1 cellular context compared by ENCODE assay signal in genomic region chr10:104231784-104232612, GRCh38.
TF ChIP-seq lines count a peak whose summit lies in the region.

A gene with protein sequence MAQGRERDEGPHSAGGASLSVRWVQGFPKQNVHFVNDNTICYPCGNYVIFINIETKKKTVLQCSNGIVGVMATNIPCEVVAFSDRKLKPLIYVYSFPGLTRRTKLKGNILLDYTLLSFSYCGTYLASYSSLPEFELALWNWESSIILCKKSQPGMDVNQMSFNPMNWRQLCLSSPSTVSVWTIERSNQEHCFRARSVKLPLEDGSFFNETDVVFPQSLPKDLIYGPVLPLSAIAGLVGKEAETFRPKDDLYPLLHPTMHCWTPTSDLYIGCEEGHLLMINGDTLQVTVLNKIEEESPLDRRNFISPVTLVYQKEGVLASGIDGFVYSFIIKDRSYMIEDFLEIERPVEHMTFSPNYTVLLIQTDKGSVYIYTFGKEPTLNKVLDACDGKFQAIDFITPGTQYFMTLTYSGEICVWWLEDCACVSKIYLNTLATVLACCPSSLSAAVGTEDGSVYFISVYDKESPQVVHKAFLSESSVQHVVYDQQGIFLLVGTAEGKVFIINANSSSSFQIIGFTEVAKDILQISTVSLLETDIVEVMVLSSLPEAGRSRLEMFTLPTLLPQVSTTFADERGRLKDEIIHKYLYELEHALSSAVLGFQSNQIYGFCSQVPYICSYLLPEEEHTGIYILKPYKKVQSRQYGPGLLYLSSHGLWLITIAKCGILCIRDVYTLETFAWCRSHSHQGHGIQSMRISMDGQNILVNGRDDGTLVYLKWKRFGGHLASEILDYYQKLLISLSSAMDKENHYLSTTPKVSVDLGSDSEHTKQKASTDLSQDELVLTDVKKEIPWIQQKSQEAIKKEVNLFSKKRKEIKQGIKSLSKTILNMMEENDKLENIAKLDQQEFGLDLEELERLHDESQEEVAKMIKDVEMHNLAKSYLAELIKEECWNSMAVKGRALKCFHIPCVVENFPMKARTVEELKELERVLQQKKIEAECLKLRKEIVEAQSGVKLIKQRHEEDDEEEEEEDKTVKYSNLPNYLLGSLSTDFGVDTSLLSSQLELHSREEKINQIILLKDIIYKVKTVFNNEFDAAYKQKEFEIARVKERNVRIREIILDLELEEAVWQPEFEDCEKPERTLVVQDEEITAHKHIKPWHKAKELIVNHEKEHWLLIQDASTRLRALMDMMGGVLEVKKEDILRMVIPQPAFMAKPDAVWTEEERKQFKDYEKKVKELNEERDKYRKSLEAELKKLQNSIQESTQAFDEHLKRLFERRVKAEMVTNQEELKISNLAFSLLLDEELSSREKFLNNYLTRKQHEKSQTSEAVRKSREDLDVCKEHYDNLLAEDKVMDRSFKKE (N-terminal part only) (minus strand): TSS chr10:104232364. CDS start chr10:104232246, 118 bp downstream.

TF ChIP-seq in HepG2, 621 proteins besides CTCF, POLR2A, EP300 and RAD21 (continued from another document and continues in another):
- no peak for TF ChIP-seq FIP1L1 (IDR thresholded peaks at IDR 0.05; ENCODE audit: borderline replicate concordance, insufficient read depth, low read depth, low read length)
- no peak for TF ChIP-seq CCAR2 (optimal IDR thresholded peaks at IDR 0.05; ENCODE audit: low read depth, low read length)
- TF ChIP-seq, protein P1, sequence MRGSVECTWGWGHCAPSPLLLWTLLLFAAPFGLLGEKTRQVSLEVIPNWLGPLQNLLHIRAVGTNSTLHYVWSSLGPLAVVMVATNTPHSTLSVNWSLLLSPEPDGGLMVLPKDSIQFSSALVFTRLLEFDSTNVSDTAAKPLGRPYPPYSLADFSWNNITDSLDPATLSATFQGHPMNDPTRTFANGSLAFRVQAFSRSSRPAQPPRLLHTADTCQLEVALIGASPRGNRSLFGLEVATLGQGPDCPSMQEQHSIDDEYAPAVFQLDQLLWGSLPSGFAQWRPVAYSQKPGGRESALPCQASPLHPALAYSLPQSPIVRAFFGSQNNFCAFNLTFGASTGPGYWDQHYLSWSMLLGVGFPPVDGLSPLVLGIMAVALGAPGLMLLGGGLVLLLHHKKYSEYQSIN (CRISPR knock-in tag; IDR thresholded peaks at IDR 0.05; ENCODE audit: borderline replicate concordance): no peak
- TF ChIP-seq KAT8 (CRISPR knock-in tag; IDR thresholded peaks at IDR 0.05): peak; percentile 72
- no peak for TF ChIP-seq SP1 (IDR thresholded peaks at IDR 0.05)
- TF ChIP-seq SP1 (CRISPR knock-in tag; IDR thresholded peaks at IDR 0.05): peak; percentile 28; the same call in 1 of the 2 replicates
- 0 out of 2 replicates have a peak, but pooled peaks have one; percentile 47 for TF ChIP-seq ZNF891 (CRISPR knock-in tag; IDR thresholded peaks at IDR 0.05)
- TF ChIP-seq FOXO1 (CRISPR knock-in tag; IDR thresholded peaks at IDR 0.05): peak; percentile 36
- peak; percentile 49; the same call in 1 of the 2 replicates for TF ChIP-seq ZNF614 (CRISPR knock-in tag; IDR thresholded peaks at IDR 0.05; ENCODE audit: borderline replicate concordance)
- TF ChIP-seq, protein P2, sequence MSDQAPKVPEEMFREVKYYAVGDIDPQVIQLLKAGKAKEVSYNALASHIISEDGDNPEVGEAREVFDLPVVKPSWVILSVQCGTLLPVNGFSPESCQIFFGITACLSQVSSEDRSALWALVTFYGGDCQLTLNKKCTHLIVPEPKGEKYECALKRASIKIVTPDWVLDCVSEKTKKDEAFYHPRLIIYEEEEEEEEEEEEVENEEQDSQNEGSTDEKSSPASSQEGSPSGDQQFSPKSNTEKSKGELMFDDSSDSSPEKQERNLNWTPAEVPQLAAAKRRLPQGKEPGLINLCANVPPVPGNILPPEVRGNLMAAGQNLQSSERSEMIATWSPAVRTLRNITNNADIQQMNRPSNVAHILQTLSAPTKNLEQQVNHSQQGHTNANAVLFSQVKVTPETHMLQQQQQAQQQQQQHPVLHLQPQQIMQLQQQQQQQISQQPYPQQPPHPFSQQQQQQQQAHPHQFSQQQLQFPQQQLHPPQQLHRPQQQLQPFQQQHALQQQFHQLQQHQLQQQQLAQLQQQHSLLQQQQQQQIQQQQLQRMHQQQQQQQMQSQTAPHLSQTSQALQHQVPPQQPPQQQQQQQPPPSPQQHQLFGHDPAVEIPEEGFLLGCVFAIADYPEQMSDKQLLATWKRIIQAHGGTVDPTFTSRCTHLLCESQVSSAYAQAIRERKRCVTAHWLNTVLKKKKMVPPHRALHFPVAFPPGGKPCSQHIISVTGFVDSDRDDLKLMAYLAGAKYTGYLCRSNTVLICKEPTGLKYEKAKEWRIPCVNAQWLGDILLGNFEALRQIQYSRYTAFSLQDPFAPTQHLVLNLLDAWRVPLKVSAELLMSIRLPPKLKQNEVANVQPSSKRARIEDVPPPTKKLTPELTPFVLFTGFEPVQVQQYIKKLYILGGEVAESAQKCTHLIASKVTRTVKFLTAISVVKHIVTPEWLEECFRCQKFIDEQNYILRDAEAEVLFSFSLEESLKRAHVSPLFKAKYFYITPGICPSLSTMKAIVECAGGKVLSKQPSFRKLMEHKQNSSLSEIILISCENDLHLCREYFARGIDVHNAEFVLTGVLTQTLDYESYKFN (CRISPR knock-in tag; conservative IDR thresholded peaks at IDR 0.05): peak; percentile 35; the same call in 1 of the 2 replicates
- peak; percentile 98 for TF ChIP-seq RFX3 (CRISPR knock-in tag; IDR thresholded peaks at IDR 0.05)
- no peak for TF ChIP-seq SIX1 (CRISPR knock-in tag; IDR thresholded peaks at IDR 0.05; ENCODE audit: borderline replicate concordance)
- TF ChIP-seq, protein P3, sequence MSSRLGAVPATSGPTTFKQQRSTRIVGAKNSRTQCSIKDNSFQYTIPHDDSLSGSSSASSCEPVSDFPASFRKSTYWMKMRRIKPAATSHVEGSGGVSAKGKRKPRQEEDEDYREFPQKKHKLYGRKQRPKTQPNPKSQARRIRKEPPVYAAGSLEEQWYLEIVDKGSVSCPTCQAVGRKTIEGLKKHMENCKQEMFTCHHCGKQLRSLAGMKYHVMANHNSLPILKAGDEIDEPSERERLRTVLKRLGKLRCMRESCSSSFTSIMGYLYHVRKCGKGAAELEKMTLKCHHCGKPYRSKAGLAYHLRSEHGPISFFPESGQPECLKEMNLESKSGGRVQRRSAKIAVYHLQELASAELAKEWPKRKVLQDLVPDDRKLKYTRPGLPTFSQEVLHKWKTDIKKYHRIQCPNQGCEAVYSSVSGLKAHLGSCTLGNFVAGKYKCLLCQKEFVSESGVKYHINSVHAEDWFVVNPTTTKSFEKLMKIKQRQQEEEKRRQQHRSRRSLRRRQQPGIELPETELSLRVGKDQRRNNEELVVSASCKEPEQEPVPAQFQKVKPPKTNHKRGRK (CRISPR knock-in tag; IDR thresholded peaks at IDR 0.05): no peak
- TF ChIP-seq, protein P4, sequence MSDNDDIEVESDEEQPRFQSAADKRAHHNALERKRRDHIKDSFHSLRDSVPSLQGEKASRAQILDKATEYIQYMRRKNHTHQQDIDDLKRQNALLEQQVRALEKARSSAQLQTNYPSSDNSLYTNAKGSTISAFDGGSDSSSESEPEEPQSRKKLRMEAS (IDR thresholded peaks at IDR 0.05): peak; percentile 93
- TF ChIP-seq, protein P5, sequence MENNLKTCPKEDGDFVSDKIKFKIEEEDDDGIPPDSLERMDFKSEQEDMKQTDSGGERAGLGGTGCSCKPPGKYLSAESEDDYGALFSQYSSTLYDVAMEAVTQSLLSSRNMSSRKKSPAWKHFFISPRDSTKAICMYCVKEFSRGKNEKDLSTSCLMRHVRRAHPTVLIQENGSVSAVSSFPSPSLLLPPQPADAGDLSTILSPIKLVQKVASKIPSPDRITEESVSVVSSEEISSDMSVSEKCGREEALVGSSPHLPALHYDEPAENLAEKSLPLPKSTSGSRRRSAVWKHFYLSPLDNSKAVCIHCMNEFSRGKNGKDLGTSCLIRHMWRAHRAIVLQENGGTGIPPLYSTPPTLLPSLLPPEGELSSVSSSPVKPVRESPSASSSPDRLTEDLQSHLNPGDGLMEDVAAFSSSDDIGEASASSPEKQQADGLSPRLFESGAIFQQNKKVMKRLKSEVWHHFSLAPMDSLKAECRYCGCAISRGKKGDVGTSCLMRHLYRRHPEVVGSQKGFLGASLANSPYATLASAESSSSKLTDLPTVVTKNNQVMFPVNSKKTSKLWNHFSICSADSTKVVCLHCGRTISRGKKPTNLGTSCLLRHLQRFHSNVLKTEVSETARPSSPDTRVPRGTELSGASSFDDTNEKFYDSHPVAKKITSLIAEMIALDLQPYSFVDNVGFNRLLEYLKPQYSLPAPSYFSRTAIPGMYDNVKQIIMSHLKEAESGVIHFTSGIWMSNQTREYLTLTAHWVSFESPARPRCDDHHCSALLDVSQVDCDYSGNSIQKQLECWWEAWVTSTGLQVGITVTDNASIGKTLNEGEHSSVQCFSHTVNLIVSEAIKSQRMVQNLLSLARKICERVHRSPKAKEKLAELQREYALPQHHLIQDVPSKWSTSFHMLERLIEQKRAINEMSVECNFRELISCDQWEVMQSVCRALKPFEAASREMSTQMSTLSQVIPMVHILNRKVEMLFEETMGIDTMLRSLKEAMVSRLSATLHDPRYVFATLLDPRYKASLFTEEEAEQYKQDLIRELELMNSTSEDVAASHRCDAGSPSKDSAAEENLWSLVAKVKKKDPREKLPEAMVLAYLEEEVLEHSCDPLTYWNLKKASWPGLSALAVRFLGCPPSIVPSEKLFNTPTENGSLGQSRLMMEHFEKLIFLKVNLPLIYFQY (CRISPR knock-in tag; IDR thresholded peaks at IDR 0.05; ENCODE audit: borderline replicate concordance): peak; percentile 70; the same call in 1 of the 2 replicates
- no peak for TF ChIP-seq GATA4 (IDR thresholded peaks at IDR 0.05; ENCODE audit: borderline replicate concordance, low read depth)
- TF ChIP-seq KLF11 (CRISPR knock-in tag; IDR thresholded peaks at IDR 0.05): 0 out of 2 replicates have a peak, but pooled peaks have one; percentile 48
- no peak for TF ChIP-seq ZNF260 (CRISPR knock-in tag; IDR thresholded peaks at IDR 0.05; ENCODE audit: borderline replicate concordance, low read depth)
- TF ChIP-seq, protein P6, sequence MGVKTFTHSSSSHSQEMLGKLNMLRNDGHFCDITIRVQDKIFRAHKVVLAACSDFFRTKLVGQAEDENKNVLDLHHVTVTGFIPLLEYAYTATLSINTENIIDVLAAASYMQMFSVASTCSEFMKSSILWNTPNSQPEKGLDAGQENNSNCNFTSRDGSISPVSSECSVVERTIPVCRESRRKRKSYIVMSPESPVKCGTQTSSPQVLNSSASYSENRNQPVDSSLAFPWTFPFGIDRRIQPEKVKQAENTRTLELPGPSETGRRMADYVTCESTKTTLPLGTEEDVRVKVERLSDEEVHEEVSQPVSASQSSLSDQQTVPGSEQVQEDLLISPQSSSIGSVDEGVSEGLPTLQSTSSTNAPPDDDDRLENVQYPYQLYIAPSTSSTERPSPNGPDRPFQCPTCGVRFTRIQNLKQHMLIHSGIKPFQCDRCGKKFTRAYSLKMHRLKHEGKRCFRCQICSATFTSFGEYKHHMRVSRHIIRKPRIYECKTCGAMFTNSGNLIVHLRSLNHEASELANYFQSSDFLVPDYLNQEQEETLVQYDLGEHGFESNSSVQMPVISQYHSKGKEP (CRISPR knock-in tag; IDR thresholded peaks at IDR 0.05): no peak
- TF ChIP-seq ZNF850 (CRISPR knock-in tag; conservative IDR thresholded peaks at IDR 0.05): no peak
- TF ChIP-seq MEF2D (CRISPR knock-in tag; IDR thresholded peaks at IDR 0.05): no peak
- no peak for TF ChIP-seq ZNF253 (CRISPR knock-in tag; IDR thresholded peaks at IDR 0.05; ENCODE audit: borderline replicate concordance)
- TF ChIP-seq KDM3A (CRISPR knock-in tag; IDR thresholded peaks at IDR 0.05; ENCODE audit: low read depth): peak; percentile 50; the same call in 1 of the 2 replicates
- TF ChIP-seq, protein P7, sequence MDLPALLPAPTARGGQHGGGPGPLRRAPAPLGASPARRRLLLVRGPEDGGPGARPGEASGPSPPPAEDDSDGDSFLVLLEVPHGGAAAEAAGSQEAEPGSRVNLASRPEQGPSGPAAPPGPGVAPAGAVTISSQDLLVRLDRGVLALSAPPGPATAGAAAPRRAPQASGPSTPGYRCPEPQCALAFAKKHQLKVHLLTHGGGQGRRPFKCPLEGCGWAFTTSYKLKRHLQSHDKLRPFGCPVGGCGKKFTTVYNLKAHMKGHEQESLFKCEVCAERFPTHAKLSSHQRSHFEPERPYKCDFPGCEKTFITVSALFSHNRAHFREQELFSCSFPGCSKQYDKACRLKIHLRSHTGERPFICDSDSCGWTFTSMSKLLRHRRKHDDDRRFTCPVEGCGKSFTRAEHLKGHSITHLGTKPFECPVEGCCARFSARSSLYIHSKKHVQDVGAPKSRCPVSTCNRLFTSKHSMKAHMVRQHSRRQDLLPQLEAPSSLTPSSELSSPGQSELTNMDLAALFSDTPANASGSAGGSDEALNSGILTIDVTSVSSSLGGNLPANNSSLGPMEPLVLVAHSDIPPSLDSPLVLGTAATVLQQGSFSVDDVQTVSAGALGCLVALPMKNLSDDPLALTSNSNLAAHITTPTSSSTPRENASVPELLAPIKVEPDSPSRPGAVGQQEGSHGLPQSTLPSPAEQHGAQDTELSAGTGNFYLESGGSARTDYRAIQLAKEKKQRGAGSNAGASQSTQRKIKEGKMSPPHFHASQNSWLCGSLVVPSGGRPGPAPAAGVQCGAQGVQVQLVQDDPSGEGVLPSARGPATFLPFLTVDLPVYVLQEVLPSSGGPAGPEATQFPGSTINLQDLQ (CRISPR knock-in tag; IDR thresholded peaks at IDR 0.05): no peak
- TF ChIP-seq KDM5A (IDR thresholded peaks at IDR 0.05; ENCODE audit: borderline replicate concordance, low read length): peak; percentile 49; the same call in 1 of the 2 replicates
- no peak for TF ChIP-seq ZBTB26 (CRISPR knock-in tag; IDR thresholded peaks at IDR 0.05; ENCODE audit: borderline replicate concordance)
- peak; percentile 44 for TF ChIP-seq HOXA3 (CRISPR knock-in tag; IDR thresholded peaks at IDR 0.05)
- TF ChIP-seq, protein P8, sequence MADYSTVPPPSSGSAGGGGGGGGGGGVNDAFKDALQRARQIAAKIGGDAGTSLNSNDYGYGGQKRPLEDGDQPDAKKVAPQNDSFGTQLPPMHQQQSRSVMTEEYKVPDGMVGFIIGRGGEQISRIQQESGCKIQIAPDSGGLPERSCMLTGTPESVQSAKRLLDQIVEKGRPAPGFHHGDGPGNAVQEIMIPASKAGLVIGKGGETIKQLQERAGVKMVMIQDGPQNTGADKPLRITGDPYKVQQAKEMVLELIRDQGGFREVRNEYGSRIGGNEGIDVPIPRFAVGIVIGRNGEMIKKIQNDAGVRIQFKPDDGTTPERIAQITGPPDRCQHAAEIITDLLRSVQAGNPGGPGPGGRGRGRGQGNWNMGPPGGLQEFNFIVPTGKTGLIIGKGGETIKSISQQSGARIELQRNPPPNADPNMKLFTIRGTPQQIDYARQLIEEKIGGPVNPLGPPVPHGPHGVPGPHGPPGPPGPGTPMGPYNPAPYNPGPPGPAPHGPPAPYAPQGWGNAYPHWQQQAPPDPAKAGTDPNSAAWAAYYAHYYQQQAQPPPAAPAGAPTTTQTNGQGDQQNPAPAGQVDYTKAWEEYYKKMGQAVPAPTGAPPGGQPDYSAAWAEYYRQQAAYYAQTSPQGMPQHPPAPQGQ (CRISPR knock-in tag; IDR thresholded peaks at IDR 0.05; ENCODE audit: borderline replicate concordance): 0 out of 2 replicates have a peak, but pooled peaks have one; percentile 41
- no peak; the same call in 1 of the 2 replicates for TF ChIP-seq ZNF691 (CRISPR knock-in tag; IDR thresholded peaks at IDR 0.05; ENCODE audit: borderline replicate concordance, low read depth)
